ENCODE assay signal across 14 cellular contexts in genomic region chr14:50447491-50447890, GRCh38. TPM values are rescaled to one million over a fixed set of nuclear protein-coding genes. Genes with fewer than 3 reads are reported as not detected.
DNase-seq lines count a peak whose midpoint lies in the region; TF ChIP-seq lines count a peak whose summit lies in the region.
"Had no signal": no experiment of that assay in that cellular context is flagged by ENCODE, and none has a peak within 500 bp of the region (broad histone marks: within the 10 kb centered on the region; RNA-seq: fewer than 3 reads in every experiment).

No MANE protein-coding gene starts in this region.

- no peaks in the 10 kb centered on the region for H3K9me3 ChIP-seq in Peyer's patch
- H3K9me3 ChIP-seq in Karpas-422 (ENCODE audit: low read length) = no peaks in the 10 kb centered on the region

- H2AFZ ChIP-seq in Karpas-422 (ENCODE audit: low read length) = no peak overlapping the region
- H2AFZ ChIP-seq: parathyroid adenoma had no signal

- DNase-seq in HS-5 (ENCODE audit: low read depth) = peak; percentile 15
- DNase-seq in amniotic epithelial cell (ENCODE audit: low read depth) = peak; percentile 45
- DNase-seq in fibroblast of the aortic adventitia (ENCODE audit: low read depth) = peak; percentile 55
- DNase-seq in retinal pigment epithelial cell (ENCODE audit: low read depth) = peak; percentile 71
- no peak for DNase-seq in NCI-H146 treated with DMSO at 0.1 percent for 48 hours (lab: John Stamatoyannopoulos, UW; ENCODE audit: unreplicated experiment)
- DNase-seq in Peyer's patch = no peak
- DNase-seq in Karpas-422 = no peak
- DNase-seq: CD4-positive, CD25-positive, alpha-beta regulatory T cell; endodermal cell; head of caudate nucleus; NCI-H1694; NCI-H510A treated with DMSO at 0.1 percent for 48 hours had no signal

- TF ChIP-seq POLR2A in Peyer's patch (IDR thresholded peaks at IDR 0.05) = no peak

- H3K27ac ChIP-seq in Peyer's patch = no peak overlapping the region
- H3K27ac ChIP-seq in Karpas-422 (ENCODE audit: low read length) = no peak overlapping the region
- H3K27ac ChIP-seq: parathyroid adenoma had no signal

- H3K27me3 ChIP-seq in Peyer's patch = no peaks in the 10 kb centered on the region
- H3K27me3 ChIP-seq in Karpas-422 (ENCODE audit: low read length) = no peaks in the 10 kb centered on the region

- H3K9ac ChIP-seq in Karpas-422 (ENCODE audit: low read length) = no peak overlapping the region
- H3K9ac ChIP-seq: parathyroid adenoma had no signal

- H3K4me3 ChIP-seq in fibroblast of the aortic adventitia (ENCODE audit: low read depth, low read length) = no peak overlapping the region
- H3K4me3 ChIP-seq in retinal pigment epithelial cell (ENCODE audit: low read length) = no peak overlapping the region
- H3K4me3 ChIP-seq in Peyer's patch = no peak overlapping the region
- H3K4me3 ChIP-seq in Karpas-422 (ENCODE audit: low read length) = no peak overlapping the region
- H3K4me3 ChIP-seq: GM12878 had no signal

- no peak for TF ChIP-seq CTCF in fibroblast of the aortic adventitia (IDR thresholded peaks at IDR 0.05; ENCODE audit: insufficient read depth, low read length)
- no peak for TF ChIP-seq CTCF in retinal pigment epithelial cell (conservative IDR thresholded peaks at IDR 0.05; ENCODE audit: low read depth, low read length)
- TF ChIP-seq CTCF in Peyer's patch (IDR thresholded peaks at IDR 0.05) = no peak

- no peaks in the 10 kb centered on the region for H4K20me1 ChIP-seq in Karpas-422 (ENCODE audit: insufficient read depth, low read depth, low read length)

- H3K4me2 ChIP-seq in Karpas-422 (ENCODE audit: low read depth, low read length, poor library complexity, severe bottlenecking) = no peak overlapping the region

- H3K4me1 ChIP-seq in Peyer's patch (no peaks in the 10 kb centered on the region), Karpas-422 (ENCODE audit: low read length) (no peaks in the 10 kb centered on the region)

- H3K79me2 ChIP-seq in Karpas-422 (ENCODE audit: low read length) = peaks cover 7% of the 10 kb centered on the region; the same call in 1 of the 2 replicates
- H3K79me2 ChIP-seq: parathyroid adenoma had no signal

- no peaks in the 10 kb centered on the region for H3K9me2 ChIP-seq in Karpas-422 (replicated peaks; ENCODE audit: insufficient read depth, low read length)

- H3K36me3 ChIP-seq in Peyer's patch (peaks cover 0 to 68% (median 0%) of the 10 kb centered on the region in 3 donors), Karpas-422 (ENCODE audit: insufficient read depth, low read length) (peaks cover 72% of the 10 kb centered on the region)

RNA-seq across cellular contexts. Expression of gene CDKL1, which starts 50.8 kb away (rescaled TPM):
- total RNA-seq in fibroblast of the aortic adventitia (ENCODE audit: low replicate concordance) (7.3 and 66.6 TPM in 2 replicates), Peyer's patch (10 to 100 TPM; 11.3 to 20.4 (median 15.5) TPM)
- 5.9 and 12.4 TPM in 2 replicates for total RNA-seq in Karpas-422 (2014; rRNA removed; shearing (Covaris generic); ENCODE audit: low replicate concordance)

Comparison
In these comparisons a context has a peak if more than half of its experiments do, and no peak if none do; other contexts are left out.
1. DNase-seq: peak in HS-5 (single experiment), amniotic epithelial cell (single experiment), fibroblast of the aortic adventitia (single experiment) and retinal pigment epithelial cell (single experiment); none in NCI-H146 treated with DMSO at 0.1 percent for 48 hours (single experiment), Peyer's patch (0 of 3) and Karpas-422 (single experiment).